In genomic region chr19:2551172-2551863, GRCh38 we compare ENCODE assay signal across 16 cellular contexts.
DNase-seq lines count a peak whose midpoint lies in the region; ATAC-seq, FAIRE-seq and TF ChIP-seq lines count a peak whose summit lies in the region.
"Had no signal": no experiment of that assay in that cellular context is flagged by ENCODE, and none has a peak within 500 bp of the region (broad histone marks: within the 10 kb centered on the region; RNA-seq: fewer than 3 reads in every experiment).

No MANE protein-coding gene starts in this region.

- H2BK120ac ChIP-seq in mesendoderm (ENCODE audit: low read depth, low read length): no peak overlapping the region

- H3K23ac ChIP-seq in mesendoderm (ENCODE audit: low read length): no peak overlapping the region

- no peaks in the 10 kb centered on the region for H3K27me3 Mint-ChIP-seq in astrocyte (ENCODE audit: low read depth, unreplicated experiment)
- H3K27me3 Mint-ChIP-seq: activated CD8-positive, alpha-beta T cell treated with anti-CD3 and anti-CD28 coated beads for 36 hours had no signal

- TF ChIP-seq CTCF in heart right ventricle (IDR thresholded peaks at IDR 0.05): no peak
- no peak for TF ChIP-seq CTCF in right atrium auricular region (IDR thresholded peaks at IDR 0.05)
- no peak for TF ChIP-seq CTCF in astrocyte (IDR thresholded peaks at IDR 0.05; ENCODE audit: insufficient read depth, low read depth, low read length)
- no peak for TF ChIP-seq CTCF in omental fat pad (IDR thresholded peaks at IDR 0.05)

- H3K4me1 ChIP-seq in heart right ventricle: peaks cover 6 to 62% (median 25%) of the 10 kb centered on the region in 9 donors
- peaks cover 0 to 45% of the 10 kb centered on the region in 2 donors for H3K4me1 ChIP-seq in right atrium auricular region
- peaks cover 22% of the 10 kb centered on the region for H3K4me1 ChIP-seq in astrocyte (ENCODE audit: insufficient read depth, low read length)
- no peaks in the 10 kb centered on the region for H3K4me1 ChIP-seq in mesendoderm (ENCODE audit: control insufficient read depth, low read depth, low read length)

- no peak overlapping the region for H3K4me2 ChIP-seq in astrocyte (ENCODE audit: low read length)
- no peak overlapping the region for H3K4me2 ChIP-seq in mesendoderm (ENCODE audit: low read length)

- H3K18ac ChIP-seq in mesendoderm (ENCODE audit: low read length): no peak overlapping the region

- no peaks in the 10 kb centered on the region for H3K79me1 ChIP-seq in mesendoderm (ENCODE audit: low read length)

- no peak overlapping the region for H3K27ac Mint-ChIP-seq in astrocyte (ENCODE audit: unreplicated experiment)
- H3K27ac Mint-ChIP-seq: activated CD8-positive, alpha-beta T cell treated with anti-CD3 and anti-CD28 coated beads for 36 hours had no signal

- peaks cover 21% of the 10 kb centered on the region for H3K4me1 Mint-ChIP-seq in astrocyte (ENCODE audit: low read depth, unreplicated experiment)

- H3K4ac ChIP-seq in mesendoderm (ENCODE audit: low read depth, low read length): no peak overlapping the region

- peaks cover 2% of the 10 kb centered on the region for H3K9me3 Mint-ChIP-seq in astrocyte (ENCODE audit: unreplicated experiment)
- H3K9me3 Mint-ChIP-seq: activated T-cell treated with anti-CD3 and anti-CD28 coated beads, Interleukin-2, amount 50 U/mL, for 4 hours; CD8-positive, alpha-beta memory T cell; nephron had no signal

- H3K79me2 ChIP-seq in astrocyte (ENCODE audit: insufficient read depth, low read length) (no peaks in the 10 kb centered on the region), mesendoderm (ENCODE audit: control insufficient read depth, insufficient read depth, low read length) (no peaks in the 10 kb centered on the region)

- H3K27ac ChIP-seq in heart right ventricle (peak overlapping the region in 6 of 10 donors; percentile 34 to 89 (median 67)), right atrium auricular region (peak overlapping the region in 1 of 2 donors; percentile 73), astrocyte (ENCODE audit: low read depth, low read length) (no peak overlapping the region), mesendoderm (ENCODE audit: low read depth, low read length) (no peak overlapping the region)

- H2BK15ac ChIP-seq in mesendoderm (replicated peaks; ENCODE audit: low read depth): no peak overlapping the region

- no peak overlapping the region for H4K5ac ChIP-seq in mesendoderm (ENCODE audit: low read length)

- peaks cover 0 to 3% (median 0%) of the 10 kb centered on the region in 11 donors for H3K9me3 ChIP-seq in heart right ventricle
- H3K9me3 ChIP-seq in right atrium auricular region: no peaks in the 10 kb centered on the region
- no peaks in the 10 kb centered on the region for H3K9me3 ChIP-seq in astrocyte (ENCODE audit: insufficient read depth, low read depth, low read length)

- H3K27me3 ChIP-seq in heart right ventricle (no peaks in the 10 kb centered on the region), right atrium auricular region (no peaks in the 10 kb centered on the region), astrocyte (ENCODE audit: insufficient read depth, low read length) (no peaks in the 10 kb centered on the region), mesendoderm (ENCODE audit: insufficient read depth, low read length, poor library complexity) (no peaks in the 10 kb centered on the region)

- no peak overlapping the region for H2AFZ ChIP-seq in astrocyte (ENCODE audit: low read depth, low read length)

- no peak overlapping the region for H2BK5ac ChIP-seq in mesendoderm (ENCODE audit: low read length)

- intact Hi-C loops in heart right ventricle (cut with DNase I): no loop called here

- H3K9ac ChIP-seq in astrocyte (ENCODE audit: low read length) (no peak overlapping the region), mesendoderm (ENCODE audit: low read length) (no peak overlapping the region)

- peak overlapping the region; percentile 64 for H3K4me3 Mint-ChIP-seq in astrocyte (ENCODE audit: unreplicated experiment)
- H3K4me3 Mint-ChIP-seq: activated CD8-positive, alpha-beta T cell treated with anti-CD3 and anti-CD28 coated beads for 36 hours; activated T-cell treated with anti-CD3 and anti-CD28 coated beads, Interleukin-2, amount 50 U/mL, for 4 hours; nephron had no signal

- H3K56ac ChIP-seq in mesendoderm (ENCODE audit: low read length): no peak overlapping the region

- H3K36me3 Mint-ChIP-seq in astrocyte (ENCODE audit: low read depth, unreplicated experiment): no peaks in the 10 kb centered on the region
- H3K36me3 Mint-ChIP-seq: CD8-positive, alpha-beta memory T cell had no signal

- no peak overlapping the region for H3K4me3 ChIP-seq in heart right ventricle
- H3K4me3 ChIP-seq in right atrium auricular region: no peak overlapping the region
- H3K4me3 ChIP-seq in astrocyte (ENCODE audit: insufficient read depth, low read depth, low read length): no peak overlapping the region
- H3K4me3 ChIP-seq in mesendoderm (ENCODE audit: low read length): no peak overlapping the region

- no peaks in the 10 kb centered on the region for H3K36me3 ChIP-seq in heart right ventricle
- no peaks in the 10 kb centered on the region for H3K36me3 ChIP-seq in right atrium auricular region
- H3K36me3 ChIP-seq in astrocyte (ENCODE audit: insufficient read depth, low read length): no peaks in the 10 kb centered on the region
- H3K36me3 ChIP-seq in mesendoderm (ENCODE audit: control insufficient read depth, insufficient read depth, low read length): no peaks in the 10 kb centered on the region

- ATAC-seq in heart right ventricle (no peak), omental fat pad (ENCODE audit: low FRiP score) (no peak), GM21367 (IDR thresholded peaks at IDR 0.05; ENCODE audit: unreplicated experiment) (no peak)
- ATAC-seq: activated CD8-positive, alpha-beta T cell treated with anti-CD3 and anti-CD28 coated beads for 36 hours; activated T-cell treated with anti-CD3 and anti-CD28 coated beads, Interleukin-2, amount 50 U/mL, for 4 hours had no signal

- no peak overlapping the region for H4K8ac ChIP-seq in mesendoderm (ENCODE audit: low read depth, low read length)

- H4K20me1 ChIP-seq in astrocyte (ENCODE audit: insufficient read depth, low read length): no peaks in the 10 kb centered on the region

- DNase-seq in heart right ventricle: no peak
- no peak for DNase-seq in right atrium auricular region (ENCODE audit: low spot score)
- DNase-seq in astrocyte (ENCODE audit: low read depth): no peak
- no peak for DNase-seq in mesendoderm
- DNase-seq in omental fat pad (ENCODE audit: low spot score): no peak
- no peak for DNase-seq in SIG-M5 treated with dmso at 0.1 percent for 504 hours (lab: John Stamatoyannopoulos, UW; ENCODE audit: unreplicated experiment)
- no peak for DNase-seq in C1 segment of cervical spinal cord (lab: John Stamatoyannopoulos, UW)
- DNase-seq: activated CD8-positive, alpha-beta T cell treated with anti-CD3 and anti-CD28 coated beads for 36 hours; activated T-cell treated with anti-CD3 and anti-CD28 coated beads, Interleukin-2, amount 50 U/mL, for 4 hours; NCI-H1417 treated with DMSO at 0.1 percent for 48 hours; stimulated activated CD4-positive, alpha-beta T cell treated with anti-CD3 and anti-CD28 coated beads, Interleukin-12 subunit alpha, Interleukin-12 subunit beta, amount 100 ng/mL, for 4 hours; T-helper 1 cell had no signal

- peak overlapping the region; percentile 92 for H2AK5ac ChIP-seq in mesendoderm (ENCODE audit: low read length)

- WGBS in heart right ventricle, 2 donors: 85 to 88% methylated on average over 20 of the region's 20 CpGs
- no CpG with 5 or more reads among the region's 20 CpGs for WGBS in mesendoderm (ENCODE audit: extremely low coverage, insufficient coverage, low lambda C conversion rate)

- no peak for FAIRE-seq in astrocyte (lab: Jason Lieb, UNC)
- FAIRE-seq: bronchial epithelial cell had no signal

Comparison
In these comparisons a context has a peak if more than half of its experiments do, and no peak if none do; other contexts are left out.
1. H3K27ac ChIP-seq: peak in heart right ventricle (6 of 10); none in astrocyte (single experiment) and mesendoderm (single experiment).